25 cellular contexts compared by ENCODE assay signal in the genomic region with DNA sequence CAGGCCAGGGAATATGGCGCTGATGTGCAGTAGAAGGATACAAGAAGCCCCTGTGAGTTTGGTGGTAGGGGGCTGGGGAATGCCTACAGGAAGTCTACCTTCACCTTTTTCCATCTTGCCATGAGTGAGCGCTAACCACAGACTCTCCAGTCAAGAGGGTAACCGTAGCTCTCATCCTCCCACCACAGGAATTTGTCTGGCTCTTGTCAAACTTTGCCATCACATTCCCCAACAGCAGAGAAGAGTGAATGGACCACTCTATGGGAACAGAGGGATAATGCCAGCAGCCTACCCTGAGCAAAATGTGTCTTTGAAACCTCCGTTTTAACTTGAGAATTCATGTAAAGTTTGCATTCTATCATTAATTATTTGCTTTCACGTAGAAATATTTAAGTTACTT.
"Had no signal": no experiment of that assay in that cellular context is flagged by ENCODE, and none has a peak within 500 bp of the region (broad histone marks: within the 10 kb centered on the region; RNA-seq: fewer than 3 reads in every experiment).

No MANE protein-coding gene starts in this region.

- H3K9me3 ChIP-seq: adrenal gland, breast epithelium had no signal

- H3K27me3 ChIP-seq: breast epithelium had no signal

- H3K4me3 ChIP-seq: adrenal gland, breast epithelium had no signal

- DNase-seq: activated CD4-positive, alpha-beta memory T cell treated with anti-CD3 and anti-CD28 coated beads, Interleukin-2, amount 10 ng/mL, durations not matched to agents 7 days and 5 days; activated CD4-positive, alpha-beta T cell treated with anti-CD3 and anti-CD28 coated beads for 36 hours; activated CD4-positive, alpha-beta T cell treated with anti-CD3 and anti-CD28 coated beads, Interleukin-2, amount 50 U/mL, for 1 hour; activated CD4-positive, CD25-positive, alpha-beta regulatory T cell; activated CD8-positive, alpha-beta memory T cell treated with anti-CD3 and anti-CD28 coated beads, Interleukin-2, amount 50 U/mL, for 4 hours; activated gamma-delta T cell treated with Interleukin-2 at 50 U/mL for 16 hours; activated naive CD4-positive, alpha-beta T cell treated with anti-CD3 and anti-CD28 coated beads, Interleukin-2, amount 10 ng/mL, durations not matched to agents 7 days and 5 days; activated naive CD8-positive, alpha-beta T cell treated with anti-CD3 and anti-CD28 coated beads, Interleukin-2, amount 10 ng/mL, durations not matched to agents 7 days and 5 days; activated T-cell treated with anti-CD3 and anti-CD28 coated beads, Interleukin-2, amount 50 U/mL, for 72 hours; adrenal gland; aorta; IMR-90; Kasumi-1; KBM-7; NCI-H1048; NCI-H146; NCI-H187 treated with DMSO at 0.1 percent for 48 hours; NCI-H2081 treated with DMSO at 0.1 percent for 48 hours; NCI-H2227 treated with DMSO at 0.1 percent for 48 hours; NCI-H526 treated with DMSO at 0.1 percent for 48 hours; NCI-H82; SIG-M5; T-helper 1 cell had no signal

- H3K36me3 ChIP-seq: adrenal gland, breast epithelium had no signal

- ATAC-seq: activated CD4-positive, alpha-beta T cell treated with anti-CD3 and anti-CD28 coated beads for 36 hours; activated T-cell treated with anti-CD3 and anti-CD28 coated beads, Interleukin-2, amount 50 U/mL, for 72 hours had no signal

- H3K27ac ChIP-seq: adrenal gland, breast epithelium, VCaP had no signal

- H3K4me1 ChIP-seq: adrenal gland, breast epithelium had no signal
